In genomic region chr17:44608732-44609435, GRCh38 we compare ENCODE assay signal across 1 cellular context.
TF ChIP-seq lines count a peak whose summit lies in the region.

No MANE protein-coding gene starts in this region.

TF ChIP-seq in HepG2, 621 proteins besides CTCF, POLR2A, EP300 and RAD21 (continued from another document and continues in another):
- no peak for TF ChIP-seq KAT7 (CRISPR knock-in tag; IDR thresholded peaks at IDR 0.05; ENCODE audit: borderline replicate concordance)
- TF ChIP-seq TBX2 (CRISPR knock-in tag; IDR thresholded peaks at IDR 0.05; ENCODE audit: borderline replicate concordance), result peak; percentile 72; the same call in 1 of the 2 replicates
- TF ChIP-seq KAT8 (CRISPR knock-in tag; IDR thresholded peaks at IDR 0.05), result peak; percentile 56; the same call in 1 of the 2 replicates
- peak; percentile 42; the same call in 1 of the 2 replicates for TF ChIP-seq ZSCAN25 (CRISPR knock-in tag; IDR thresholded peaks at IDR 0.05)
- TF ChIP-seq POGZ (CRISPR knock-in tag; IDR thresholded peaks at IDR 0.05), result peak; percentile 71
- peak; percentile 20; the same call in 1 of the 2 replicates for TF ChIP-seq POLR2AphosphoS5 (IDR thresholded peaks at IDR 0.05; ENCODE audit: low read depth, low read length)
- no peak for TF ChIP-seq SNAPC5 (CRISPR knock-in tag; IDR thresholded peaks at IDR 0.05; ENCODE audit: borderline replicate concordance)
- peak; percentile 91; the same call in 1 of the 2 replicates for TF ChIP-seq ZBTB38 (CRISPR knock-in tag; IDR thresholded peaks at IDR 0.05)
- peak; percentile 93; the same call in 1 of the 2 replicates for TF ChIP-seq ZNF691 (CRISPR knock-in tag; IDR thresholded peaks at IDR 0.05; ENCODE audit: borderline replicate concordance, low read depth)
- TF ChIP-seq MED13 (CRISPR knock-in tag; IDR thresholded peaks at IDR 0.05), result no peak
- TF ChIP-seq HNRNPL (IDR thresholded peaks at IDR 0.05; ENCODE audit: low read depth, low read length), result 0 out of 2 replicates have a peak, but pooled peaks have one; percentile 62
- TF ChIP-seq RBAK (CRISPR knock-in tag; IDR thresholded peaks at IDR 0.05), result no peak
- TF ChIP-seq ZNF883 (CRISPR knock-in tag; IDR thresholded peaks at IDR 0.05; ENCODE audit: not compliant biosample characterization), result peak; percentile 40
- 0 out of 2 replicates have a peak, but pooled peaks have one; percentile 20 for TF ChIP-seq ZNF343 (CRISPR knock-in tag; IDR thresholded peaks at IDR 0.05)
- no peak for TF ChIP-seq ZNF180 (CRISPR knock-in tag; IDR thresholded peaks at IDR 0.05; ENCODE audit: borderline replicate concordance, low read depth)
- no peak for TF ChIP-seq ZNF326 (CRISPR knock-in tag; IDR thresholded peaks at IDR 0.05; ENCODE audit: borderline replicate concordance)
- TF ChIP-seq ZSCAN31 (CRISPR knock-in tag; IDR thresholded peaks at IDR 0.05; ENCODE audit: low read depth), result peak; percentile 47; the same call in 1 of the 2 replicates
- TF ChIP-seq TAF1 (CRISPR knock-in tag; IDR thresholded peaks at IDR 0.05), result peak; percentile 33; the same call in 1 of the 2 replicates
- peak; percentile 35; the same call in 1 of the 2 replicates for TF ChIP-seq KDM5B (CRISPR knock-in tag; IDR thresholded peaks at IDR 0.05; ENCODE audit: borderline replicate concordance)
- no peak; the same call in 1 of the 2 replicates for TF ChIP-seq FOXK1 (CRISPR knock-in tag; IDR thresholded peaks at IDR 0.05; ENCODE audit: borderline replicate concordance, low read depth)
- TF ChIP-seq ATF7-NPFF (CRISPR knock-in tag; IDR thresholded peaks at IDR 0.05; ENCODE audit: low read depth), result peak; percentile 42; the same call in 1 of the 2 replicates
- TF ChIP-seq KDM3A (CRISPR knock-in tag; IDR thresholded peaks at IDR 0.05; ENCODE audit: low read depth), result no peak; the same call in 1 of the 2 replicates
- TF ChIP-seq PRDM4 (CRISPR knock-in tag; IDR thresholded peaks at IDR 0.05; ENCODE audit: borderline replicate concordance), result no peak
- no peak for TF ChIP-seq IKZF4 (CRISPR knock-in tag; IDR thresholded peaks at IDR 0.05; ENCODE audit: borderline replicate concordance, low read depth, not compliant biosample characterization)
- no peak for TF ChIP-seq KIAA2018 (CRISPR knock-in tag; IDR thresholded peaks at IDR 0.05; ENCODE audit: borderline replicate concordance)
- TF ChIP-seq CSRNP1 (CRISPR knock-in tag; IDR thresholded peaks at IDR 0.05), result no peak
- no peak for TF ChIP-seq SSRP1 (CRISPR knock-in tag; IDR thresholded peaks at IDR 0.05)
- TF ChIP-seq ZNF138 (CRISPR knock-in tag; IDR thresholded peaks at IDR 0.05; ENCODE audit: low read depth), result no peak
- TF ChIP-seq HMGA1 (CRISPR knock-in tag; conservative IDR thresholded peaks at IDR 0.05), result no peak
- TF ChIP-seq SMAD1 (CRISPR knock-in tag; IDR thresholded peaks at IDR 0.05; ENCODE audit: borderline replicate concordance, low read depth), result no peak; the same call in 1 of the 2 replicates
- peak; percentile 58; the same call in 1 of the 2 replicates for TF ChIP-seq NR2C2 (CRISPR knock-in tag; IDR thresholded peaks at IDR 0.05; ENCODE audit: borderline replicate concordance)
- no peak for TF ChIP-seq REST (IDR thresholded peaks at IDR 0.05; ENCODE audit: borderline replicate concordance in 1 of 2, low read depth in 1 of 2, low read length in 2 of 2)
- peak; percentile 91 for TF ChIP-seq ZNF687 (CRISPR knock-in tag; IDR thresholded peaks at IDR 0.05)
- TF ChIP-seq BHLHE40 (IDR thresholded peaks at IDR 0.05; ENCODE audit: low read length), result peak; percentile 68
- TF ChIP-seq ZNF33A (CRISPR knock-in tag; IDR thresholded peaks at IDR 0.05; ENCODE audit: borderline replicate concordance), result no peak
